ENCODE assay signal across 17 cellular contexts in genomic region chr15:68868296-68868695, GRCh38. TPM values are rescaled to one million over a fixed set of nuclear protein-coding genes. Genes with fewer than 3 reads are reported as not detected.
DNase-seq lines count a peak whose midpoint lies in the region; ATAC-seq and TF ChIP-seq lines count a peak whose summit lies in the region.
"Had no signal": no experiment of that assay in that cellular context is flagged by ENCODE, and none has a peak within 500 bp of the region (broad histone marks: within the 10 kb centered on the region; RNA-seq: fewer than 3 reads in every experiment).

No MANE protein-coding gene starts in this region.

- H3K9ac ChIP-seq in H9 (ENCODE audit: extremely low read depth, insufficient read length, low read length) = peak overlapping the region; percentile 22
- H3K9ac ChIP-seq: GM23248 had no signal

- no peak overlapping the region for H4K5ac ChIP-seq in H9 (ENCODE audit: insufficient read length, low read depth, low read length)

- H4K91ac ChIP-seq in H9 (ENCODE audit: insufficient read length, low read depth, low read length) = no peak overlapping the region

- no peaks in the 10 kb centered on the region for H3K23me2 ChIP-seq in H9 (ENCODE audit: insufficient read length, low read depth, low read length, poor library complexity, severe bottlenecking)

- peaks cover 22% of the 10 kb centered on the region for H3K27me3 Mint-ChIP-seq in H9 (ENCODE audit: low read depth)
- H3K27me3 Mint-ChIP-seq in activated T-helper 17 cell treated with anti-CD3 and anti-CD28 coated beads, Interleukin-2, amount 50 U/mL, for 72 hours = peaks cover 14% of the 10 kb centered on the region

- in situ Hi-C loops in G401 (cut with HindIII; ENCODE audit: low sequenced_read_pairs) = no loop called here

- no peaks in the 10 kb centered on the region for H3K79me2 ChIP-seq in H9 (ENCODE audit: insufficient read depth, low read length)

- no peak overlapping the region for H2BK120ac ChIP-seq in H9 (ENCODE audit: low read depth, low read length, poor library complexity, severe bottlenecking)

- H3K23ac ChIP-seq in H9 (ENCODE audit: insufficient read length, low read depth, low read length) = no peak overlapping the region

- H3K4me2 ChIP-seq in H9 (ENCODE audit: insufficient read depth, insufficient read length, low read length) = no peak overlapping the region

- no peak overlapping the region for H3K27ac Mint-ChIP-seq in H9
- no peak overlapping the region for H3K27ac Mint-ChIP-seq in activated T-helper 17 cell treated with anti-CD3 and anti-CD28 coated beads, Interleukin-2, amount 50 U/mL, for 72 hours
- H3K27ac Mint-ChIP-seq: CD4-positive, alpha-beta memory T cell had no signal

- H2BK20ac ChIP-seq in H9 (ENCODE audit: low read depth, low read length, poor library complexity, severe bottlenecking) = no peak overlapping the region

- no peak overlapping the region for H3K14ac ChIP-seq in H9 (ENCODE audit: insufficient read depth, low read length)

- H3K4me1 ChIP-seq in H9 (ENCODE audit: insufficient read depth, low read length) = no peaks in the 10 kb centered on the region

- no peak overlapping the region for H2AK5ac ChIP-seq in H9 (ENCODE audit: insufficient read length, low read length)

- no peaks in the 10 kb centered on the region for H3K27me3 ChIP-seq in H9 (ENCODE audit: insufficient read depth, low read length)

- no peak overlapping the region for H3T11ph ChIP-seq in H9 (ENCODE audit: low read length)

- H3K56ac ChIP-seq in H9 (ENCODE audit: insufficient read length, low read depth, low read length) = no peak overlapping the region

- no peaks in the 10 kb centered on the region for H3K79me1 ChIP-seq in H9 (ENCODE audit: insufficient read depth, low read depth, low read length, poor library complexity, severe bottlenecking)

- peaks cover 0 to 7% (median 0%) of the 10 kb centered on the region in 3 experiments; a peak in 1 of 7 replicates for H3K36me3 Mint-ChIP-seq in H9 (ENCODE audit: insufficient read depth in 1 of 3, low read depth in 3 of 3)
- H3K36me3 Mint-ChIP-seq in activated T-helper 17 cell treated with anti-CD3 and anti-CD28 coated beads, Interleukin-2, amount 50 U/mL, for 72 hours (ENCODE audit: low read depth) = no peaks in the 10 kb centered on the region
- H3K36me3 Mint-ChIP-seq: CD4-positive, alpha-beta memory T cell had no signal

- no peak overlapping the region for H3K4me3 Mint-ChIP-seq in H9
- H3K4me3 Mint-ChIP-seq in activated T-helper 17 cell treated with anti-CD3 and anti-CD28 coated beads, Interleukin-2, amount 50 U/mL, for 72 hours = no peak overlapping the region
- H3K4me3 Mint-ChIP-seq: CD4-positive, alpha-beta memory T cell had no signal

- no peaks in the 10 kb centered on the region for H4K20me1 ChIP-seq in H9 (ENCODE audit: control insufficient read depth, insufficient read depth, insufficient read length)

- DNase-seq in NCI-H2171 treated with DMSO at 0.1 percent for 48 hours (lab: John Stamatoyannopoulos, UW) = peak; percentile 46
- DNase-seq in NCI-H2171 (lab: John Stamatoyannopoulos, UW) = no peak
- DNase-seq in G401 (ENCODE audit: low spot score) = peak; percentile 55
- DNase-seq in H9 = no peak
- peak; percentile 42 for DNase-seq in cerebellar cortex (ENCODE audit: low spot score)
- DNase-seq: C1 segment of cervical spinal cord; Calu3; CD4-positive, alpha-beta memory T cell; COR-L47; DMS79; EL; GF-D8; GM23248; H7 had no signal

- peaks cover 4 to 9% of the 10 kb centered on the region in 2 experiments for H3K9me3 Mint-ChIP-seq in H9
- H3K9me3 Mint-ChIP-seq in activated T-helper 17 cell treated with anti-CD3 and anti-CD28 coated beads, Interleukin-2, amount 50 U/mL, for 72 hours = no peaks in the 10 kb centered on the region

- no CpG with 5 or more reads among the region's 2 CpGs for WGBS in H9 (ENCODE audit: extremely low coverage, insufficient read length, low lambda C conversion rate)

- no peak overlapping the region for H2BK5ac ChIP-seq in H9 (ENCODE audit: insufficient read length, low read length)

- ATAC-seq in activated T-helper 17 cell treated with anti-CD3 and anti-CD28 coated beads, Interleukin-2, amount 50 U/mL, for 72 hours (replicated peaks) = no peak
- ATAC-seq in GM18868 (IDR thresholded peaks at IDR 0.05; ENCODE audit: unreplicated experiment) = no peak
- ATAC-seq: HCT116 had no signal

- H2BK12ac ChIP-seq in H9 (ENCODE audit: insufficient read length, low read depth, low read length) = no peak overlapping the region

- no peak overlapping the region for H4K8ac ChIP-seq in H9 (replicated peaks; ENCODE audit: insufficient read length, low read depth, low read length)

- no peak overlapping the region for H2BK15ac ChIP-seq in H9 (ENCODE audit: low read depth, low read length)

- no peak overlapping the region for H3K27ac ChIP-seq in H9 (ENCODE audit: insufficient read length, low read depth, low read length)
- H3K27ac ChIP-seq: GM23248 had no signal

- H3K18ac ChIP-seq in H9 (ENCODE audit: insufficient read length, low read depth, low read length) = no peak overlapping the region

- no peaks in the 10 kb centered on the region for H3K9me3 ChIP-seq in H9 (ENCODE audit: control insufficient read depth, low read depth, low read length)

- H3K4me1 Mint-ChIP-seq in H9 = no peaks in the 10 kb centered on the region
- H3K4me1 Mint-ChIP-seq in activated T-helper 17 cell treated with anti-CD3 and anti-CD28 coated beads, Interleukin-2, amount 50 U/mL, for 72 hours = no peaks in the 10 kb centered on the region

- TF ChIP-seq CTCF in H9 (conservative IDR thresholded peaks at IDR 0.05) = no peak

- H2AFZ ChIP-seq in H9 (ENCODE audit: low read length) = no peak overlapping the region
- H2AFZ ChIP-seq: GM23248 had no signal

- H3K4ac ChIP-seq in H9 (ENCODE audit: low read depth, low read length) = no peak overlapping the region

RNA-seq across cellular contexts. Expression of gene ANP32A, which starts 47.6 kb away (rescaled TPM):
- 35.3 and 124 TPM in 2 replicates for total RNA-seq in G401 (2014; rRNA removed; shearing (Covaris generic))
- 318 and 322 TPM in 2 replicates for total RNA-seq in H9 (2021)
- 100 to 1,000 TPM; 130 to 221 TPM for total RNA-seq in activated T-helper 17 cell treated with anti-CD3 and anti-CD28 coated beads, Interleukin-2, amount 50 U/mL, for 72 hours

Comparison
In these comparisons a context has a peak if more than half of its experiments do, and no peak if none do; other contexts are left out.
1. DNase-seq: peak in NCI-H2171 treated with DMSO at 0.1 percent for 48 hours (single experiment), G401 (single experiment) and cerebellar cortex (single experiment); none in NCI-H2171 (single experiment) and H9 (single experiment).